15 cellular contexts compared by ENCODE assay signal in genomic region chr4:87227704-87228560, GRCh38.
"Had no signal": no experiment of that assay in that cellular context is flagged by ENCODE, and none has a peak within 500 bp of the region (broad histone marks: within the 10 kb centered on the region; RNA-seq: fewer than 3 reads in every experiment).

No MANE protein-coding gene starts in this region.

- H3K36me3 ChIP-seq: lower lobe of right lung, stomach had no signal

- H3K4me3 Mint-ChIP-seq: nephron had no signal

- ATAC-seq: lower lobe of right lung had no signal

- H3K4me3 ChIP-seq: lower lobe of right lung, stomach had no signal

- H3K36me3 Mint-ChIP-seq: activated naive CD4-positive, alpha-beta T cell treated with anti-CD3 and anti-CD28 coated beads, Interleukin-2, amount 50 U/mL, for 72 hours had no signal

- DNase-seq: activated CD4-positive, alpha-beta T cell treated with anti-CD3 and anti-CD28 coated beads, Interleukin-2, amount 50 U/mL, for 4 hours; activated effector memory CD4-positive, alpha-beta T cell treated with Interleukin-2 at 50 U/mL for 16 hours; activated T-cell treated with anti-CD3 and anti-CD28 coated beads, Interleukin-2, amount 50 U/mL, for 1 hour; effector memory CD4-positive, alpha-beta T cell; hippocampal formation; lower lobe of right lung; stimulated activated CD4-positive, alpha-beta T cell treated with anti-CD3 and anti-CD28 coated beads, Interleukin-15, amount 100 ng/mL, for 24 hours; stimulated activated CD4-positive, alpha-beta T cell treated with anti-CD3 and anti-CD28 coated beads, Interleukin-4, amount 100 ng/mL, for 24 hours; stomach; T-helper 2 cell had no signal

- H3K9me3 ChIP-seq: lower lobe of right lung, stomach had no signal

- H3K4me1 ChIP-seq: lower lobe of right lung had no signal

- H3K27ac ChIP-seq: epithelial cell of prostate, lower lobe of right lung, stomach had no signal

- H3K27me3 ChIP-seq: stomach had no signal

- H3K9me3 Mint-ChIP-seq: activated naive CD4-positive, alpha-beta T cell treated with anti-CD3 and anti-CD28 coated beads, Interleukin-2, amount 50 U/mL, for 72 hours; nephron had no signal

- FAIRE-seq: astrocyte, urothelium cell line had no signal
